10 cellular contexts compared by ENCODE assay signal in genomic region chr3:16496408-16497222, GRCh38. TPM values are rescaled to one million over a fixed set of nuclear protein-coding genes. Genes with fewer than 3 reads are reported as not detected.
A peak's percentile ranks its signal among the peaks of the same experiment; 100 is the strongest.
DNase-seq lines count a peak whose midpoint lies in the region; ATAC-seq, FAIRE-seq and TF ChIP-seq lines count a peak whose summit lies in the region.
"Had no signal": no experiment of that assay in that cellular context is flagged by ENCODE, and none has a peak within 500 bp of the region (broad histone marks: within the 10 kb centered on the region; RNA-seq: fewer than 3 reads in every experiment).

No MANE protein-coding gene starts in this region.

- WGBS in pancreas, 2 donors = 59 to 74% methylated on average over 10 of the region's 10 CpGs

- CTCF ChIA-PET in CD4-positive, alpha-beta T cell (lab: Charles Lee) = interaction anchor here (0.9 to 2.0 kb wide), 4 partner anchors 15 to 232 kb away, joined by 3 to 9 read pairs (median 4); partner anchors contain the start of gene DPH3

- peak; percentile 57 for ATAC-seq in CD4-positive, alpha-beta T cell (ENCODE audit: poor library complexity)
- ATAC-seq in GM18907 (IDR thresholded peaks at IDR 0.05; ENCODE audit: unreplicated experiment) (peak; percentile 63), HG03060 (IDR thresholded peaks at IDR 0.05; ENCODE audit: low read depth, unreplicated experiment) (peak; percentile 73), pancreas (no peak)

- H3K36me3 Mint-ChIP-seq in CD4-positive, alpha-beta T cell (ENCODE audit: low read depth) = peaks cover 46% of the 10 kb centered on the region
- H3K36me3 Mint-ChIP-seq in activated T-helper 1 cell treated with anti-CD3 and anti-CD28 coated beads, Interleukin-12 subunit alpha, Interleukin-12 subunit beta, Interleukin-2, Interleukin-4 antibody, amounts not matched to agents 30 ng/mL and 10 ng/mL and 1 ng/mL, durations not matched to agents 14 hours and 24 hours and 36 hours (ENCODE audit: low read depth) = peaks cover 53% of the 10 kb centered on the region

- peaks cover 63% of the 10 kb centered on the region for H3K4me1 Mint-ChIP-seq in CD4-positive, alpha-beta T cell (ENCODE audit: low read depth)
- peaks cover 65% of the 10 kb centered on the region for H3K4me1 Mint-ChIP-seq in activated T-helper 1 cell treated with anti-CD3 and anti-CD28 coated beads, Interleukin-12 subunit alpha, Interleukin-12 subunit beta, Interleukin-2, Interleukin-4 antibody, amounts not matched to agents 30 ng/mL and 10 ng/mL and 1 ng/mL, durations not matched to agents 14 hours and 24 hours and 36 hours (ENCODE audit: low read depth)

- no peak for TF ChIP-seq CTCF in CD4-positive, alpha-beta T cell (IDR thresholded peaks at IDR 0.05)
- TF ChIP-seq CTCF in pancreas (IDR thresholded peaks at IDR 0.05) (no peak), brain microvascular endothelial cell (IDR thresholded peaks at IDR 0.05; ENCODE audit: low read depth, low read length, missing control alignments) (no peak)

- H3K4me1 ChIP-seq in pancreas = no peaks in the 10 kb centered on the region

- H3K4me3 Mint-ChIP-seq in CD4-positive, alpha-beta T cell = peak overlapping the region; percentile 50
- peak overlapping the region; percentile 38 for H3K4me3 Mint-ChIP-seq in activated T-helper 1 cell treated with anti-CD3 and anti-CD28 coated beads, Interleukin-12 subunit alpha, Interleukin-12 subunit beta, Interleukin-2, Interleukin-4 antibody, amounts not matched to agents 30 ng/mL and 10 ng/mL and 1 ng/mL, durations not matched to agents 14 hours and 24 hours and 36 hours

- no peaks in the 10 kb centered on the region for H3K9me3 ChIP-seq in CD4-positive, alpha-beta T cell (ENCODE audit: control insufficient read depth, low read length)
- no peaks in the 10 kb centered on the region for H3K9me3 ChIP-seq in pancreas

- FAIRE-seq in pancreas (lab: Jason Lieb, UNC) = no peak

- H3K27me3 Mint-ChIP-seq in CD4-positive, alpha-beta T cell = no peaks in the 10 kb centered on the region
- no peaks in the 10 kb centered on the region for H3K27me3 Mint-ChIP-seq in activated T-helper 1 cell treated with anti-CD3 and anti-CD28 coated beads, Interleukin-12 subunit alpha, Interleukin-12 subunit beta, Interleukin-2, Interleukin-4 antibody, amounts not matched to agents 30 ng/mL and 10 ng/mL and 1 ng/mL, durations not matched to agents 14 hours and 24 hours and 36 hours (ENCODE audit: insufficient read depth)

- no peak overlapping the region for H3K4me3 ChIP-seq in pancreas
- H3K4me3 ChIP-seq in brain microvascular endothelial cell (ENCODE audit: low read depth, low read length) = no peak overlapping the region
- H3K4me3 ChIP-seq: SK-N-MC had no signal

- intact Hi-C loops in CD4-positive, alpha-beta T cell (cut with DNase I, micrococcal nuclease) = no loop called here
- intact Hi-C loops in activated T-helper 1 cell treated with anti-CD3 and anti-CD28 coated beads, Interleukin-12 subunit alpha, Interleukin-12 subunit beta, Interleukin-2, Interleukin-4 antibody, amounts not matched to agents 30 ng/mL and 10 ng/mL and 1 ng/mL, durations not matched to agents 14 hours and 24 hours and 36 hours (cut with micrococcal nuclease) = loop anchor here (1.0 to 2.0 kb wide), 3 partner anchors 8 to 16 kb away; no protein-coding TSS in a partner anchor
- intact Hi-C loops in pancreas (cut with DNase I) = no loop called here

- DNase-seq in CD4-positive, alpha-beta T cell = no peak
- no peak for DNase-seq in activated T-helper 1 cell treated with anti-CD3 and anti-CD28 coated beads, Interleukin-12 subunit alpha, Interleukin-12 subunit beta, Interleukin-2, Interleukin-4 antibody, amounts not matched to agents 30 ng/mL and 10 ng/mL and 1 ng/mL, durations not matched to agents 14 hours and 24 hours and 36 hours (ENCODE audit: low spot score)
- DNase-seq in pancreas = no peak
- DNase-seq in NCI-H2171 (lab: John Stamatoyannopoulos, UW) = no peak
- no peak for DNase-seq in brain microvascular endothelial cell
- no peak for DNase-seq in ACHN
- DNase-seq: DMS79 had no signal

- no peaks in the 10 kb centered on the region for H3K27me3 ChIP-seq in CD4-positive, alpha-beta T cell (ENCODE audit: control insufficient read depth, insufficient read depth, low read length)
- H3K27me3 ChIP-seq in pancreas = no peaks in the 10 kb centered on the region
- H3K27me3 ChIP-seq in brain microvascular endothelial cell (replicated peaks) = no peaks in the 10 kb centered on the region

- peak overlapping the region; percentile 58 for H3K27ac Mint-ChIP-seq in CD4-positive, alpha-beta T cell
- H3K27ac Mint-ChIP-seq in activated T-helper 1 cell treated with anti-CD3 and anti-CD28 coated beads, Interleukin-12 subunit alpha, Interleukin-12 subunit beta, Interleukin-2, Interleukin-4 antibody, amounts not matched to agents 30 ng/mL and 10 ng/mL and 1 ng/mL, durations not matched to agents 14 hours and 24 hours and 36 hours = peak overlapping the region; percentile 79

- H3K9me3 Mint-ChIP-seq in CD4-positive, alpha-beta T cell = no peaks in the 10 kb centered on the region
- H3K9me3 Mint-ChIP-seq in activated T-helper 1 cell treated with anti-CD3 and anti-CD28 coated beads, Interleukin-12 subunit alpha, Interleukin-12 subunit beta, Interleukin-2, Interleukin-4 antibody, amounts not matched to agents 30 ng/mL and 10 ng/mL and 1 ng/mL, durations not matched to agents 14 hours and 24 hours and 36 hours = peaks cover 5% of the 10 kb centered on the region

- no peaks in the 10 kb centered on the region for H3K36me3 ChIP-seq in pancreas
- peaks cover 16% of the 10 kb centered on the region for H3K36me3 ChIP-seq in brain microvascular endothelial cell (replicated peaks)

- in situ Hi-C loops in brain microvascular endothelial cell (cut with HindIII; ENCODE audit: low pct_ligation_motif_present, low sequenced_read_pairs) (no loop called here), ACHN (cut with HindIII; ENCODE audit: low pct_ligation_motif_present, low pct_unique_long_range_greater_than_20kb, low sequenced_read_pairs) (no loop called here)

- POLR2A ChIA-PET in CD4-positive, alpha-beta T cell (lab: Charles Lee) = interaction anchor here (0.9 to 4.2 kb wide), 9 partner anchors 8 to 208 kb away, joined by 3 to 38 read pairs (median 5); no protein-coding TSS in a partner anchor

- H3K27ac ChIP-seq in CD4-positive, alpha-beta T cell (ENCODE audit: low read depth, low read length) = no peak overlapping the region
- H3K27ac ChIP-seq in pancreas (no peak overlapping the region), brain microvascular endothelial cell (no peak overlapping the region)
- H3K27ac ChIP-seq: SK-N-MC had no signal

RNA-seq across cellular contexts. Expression of gene RFTN1, which starts 16.9 kb away (rescaled TPM):
- total RNA-seq in CD4-positive, alpha-beta T cell = 10 to 100 TPM; 55.7 to 56.4 TPM
- total RNA-seq in activated T-helper 1 cell treated with anti-CD3 and anti-CD28 coated beads, Interleukin-12 subunit alpha, Interleukin-12 subunit beta, Interleukin-2, Interleukin-4 antibody, amounts not matched to agents 30 ng/mL and 10 ng/mL and 1 ng/mL, durations not matched to agents 14 hours and 24 hours and 36 hours = 97.6 and 97.8 TPM in 2 replicates
- 10 to 100 TPM in 1 of 6 donors, 1 to 10 TPM in 5; 1.9 to 14.0 (median 2.8) TPM for total RNA-seq in pancreas
- 1 to 10 TPM; 3.0 to 4.1 TPM for polyA plus RNA-seq in pancreas

Comparison
In these comparisons a context has a peak if more than half of its experiments do, and no peak if none do; other contexts are left out.
1. ATAC-seq: peak in CD4-positive, alpha-beta T cell (single experiment), GM18907 (single experiment) and HG03060 (single experiment); none in pancreas (0 of 4).